ENCODE assay signal across 8 cellular contexts in the genomic region with DNA sequence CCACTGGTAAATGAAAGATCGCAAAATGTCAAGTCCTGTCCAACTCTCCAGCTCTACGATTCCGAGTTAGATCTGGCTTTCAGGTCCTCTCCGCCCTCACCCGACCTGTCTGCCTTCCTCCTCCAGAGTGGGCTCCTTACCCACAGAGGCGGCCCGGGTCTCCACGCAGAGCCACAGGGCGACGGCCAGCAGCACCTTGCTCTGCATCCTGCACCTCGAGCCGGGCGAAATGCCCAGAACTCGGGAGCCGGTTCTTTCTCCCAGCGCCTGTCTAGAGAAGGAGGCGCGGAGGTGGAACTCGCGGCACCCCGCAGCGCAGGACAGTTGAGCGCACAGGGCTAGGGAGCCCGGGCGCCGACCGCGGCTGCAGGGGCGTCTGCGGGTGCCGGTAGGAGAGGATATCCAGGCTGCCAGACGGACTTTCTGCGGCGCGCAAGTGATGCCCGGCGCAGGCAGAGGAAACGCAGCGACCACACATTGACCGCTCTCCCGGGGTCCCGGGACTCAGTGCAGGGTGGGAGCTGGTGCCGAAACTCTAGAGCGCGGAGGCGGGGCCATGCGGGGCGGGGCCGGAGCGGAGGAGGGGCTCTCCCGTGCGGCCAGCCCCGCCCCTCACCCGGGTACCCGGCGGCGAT. TPM values are rescaled to one million over a fixed set of nuclear protein-coding genes. Genes with fewer than 3 reads are reported as not detected.
DNase-seq lines count a peak whose midpoint lies in the region; ATAC-seq and TF ChIP-seq lines count a peak whose summit lies in the region.

A gene (minus strand): TSS at position 509 of the 635 bp plus-strand sequence. CDS start 302 bp downstream, at position 207.

- H3K4me1 Mint-ChIP-seq in WTC11 = peaks cover 43% of the 10 kb centered on the region

- peak within 1 kb of the TSS; percentile 53 to 91 (median 80) for H3K27ac ChIP-seq in heart right ventricle

- peaks cover 7% of the 10 kb centered on the region; the same call in 1 of the 2 replicates for H3K27me3 Mint-ChIP-seq in WTC11 (ENCODE audit: low read depth)

- ATAC-seq in WTC11 = peak; percentile 93
- ATAC-seq in heart right ventricle = peak; percentile 92 to 98 (median 96)
- ATAC-seq in HG03521 (IDR thresholded peaks at IDR 0.05; ENCODE audit: unreplicated experiment) = no peak
- ATAC-seq in GM18868 (IDR thresholded peaks at IDR 0.05; ENCODE audit: unreplicated experiment) = no peak

- DNase-seq in HEK293T (ENCODE audit: extremely low spot score) (peak; percentile 61), WTC11 (ENCODE audit: low spot score) (peak; percentile 84), heart right ventricle (peak; percentile 69 to 70), retinal pigment epithelial cell (ENCODE audit: low read depth) (no peak), NCI-H128 (lab: John Stamatoyannopoulos, UW; ENCODE audit: unreplicated experiment) (no peak), NCI-H446 treated with DMSO at 0.1 percent for 48 hours (lab: John Stamatoyannopoulos, UW) (no peak)

- H3K27ac Mint-ChIP-seq in WTC11 = peak within 1 kb of the TSS; percentile 72

- intact Hi-C loops in heart right ventricle (cut with DNase I) = loop anchor here in 4 of 10 donors (2.0 to 10.0 kb wide), 6 partner anchors 48 to 200 kb away; no protein-coding TSS in a partner anchor

- no peaks in the 10 kb centered on the region for H3K36me3 ChIP-seq in heart right ventricle

- H3K4me3 Mint-ChIP-seq in WTC11 = peak within 1 kb of the TSS; percentile 81

- H3K27me3 ChIP-seq in heart right ventricle = peaks cover 0 to 37% (median 14%) of the 10 kb centered on the region in 7 donors

- peaks cover 6% of the 10 kb centered on the region for H3K9me3 Mint-ChIP-seq in WTC11

- H3K4me1 ChIP-seq in heart right ventricle = peaks cover 0 to 22% (median 7%) of the 10 kb centered on the region in 9 donors

- peak within 1 kb of the TSS; percentile 50 to 88 (median 66) for H3K4me3 ChIP-seq in heart right ventricle
- peak within 1 kb of the TSS; percentile 74 for H3K4me3 ChIP-seq in retinal pigment epithelial cell (ENCODE audit: low read length)

- CTCF ChIA-PET in HEK293T (lab: Yijun Ruan, JAX) (no interaction called here), WTC11 (lab: Charles Lee) (interaction anchor here (0.5 to 2.9 kb wide), 9 partner anchors 18 to 330 kb away, joined by 3 to 36 read pairs (median 3); no protein-coding TSS in a partner anchor)

- TF ChIP-seq CTCF in WTC11 (IDR thresholded peaks at IDR 0.05) (no peak), heart right ventricle (IDR thresholded peaks at IDR 0.05) (no peak), retinal pigment epithelial cell (conservative IDR thresholded peaks at IDR 0.05; ENCODE audit: low read depth, low read length) (no peak)

- H3K9me3 ChIP-seq in heart right ventricle = no peaks in the 10 kb centered on the region

- peaks cover 22% of the 10 kb centered on the region for H3K36me3 Mint-ChIP-seq in WTC11

- 1% methylated on average over 55 to 57 of the region's 57 CpGs for WGBS in heart right ventricle, 2 donors

- POLR2A ChIA-PET in HEK293T (lab: Yijun Ruan, JAX) (no interaction called here), WTC11 (lab: Charles Lee) (interaction anchor here (0.5 to 0.7 kb wide), 3 partner anchors 34 to 59 kb away, joined by 3 to 4 read pairs (median 3); no protein-coding TSS in a partner anchor)

TF ChIP-seq in HEK293T, 16 proteins besides CTCF, POLR2A, EP300 and RAD21:
- TF ChIP-seq, protein P1, sequence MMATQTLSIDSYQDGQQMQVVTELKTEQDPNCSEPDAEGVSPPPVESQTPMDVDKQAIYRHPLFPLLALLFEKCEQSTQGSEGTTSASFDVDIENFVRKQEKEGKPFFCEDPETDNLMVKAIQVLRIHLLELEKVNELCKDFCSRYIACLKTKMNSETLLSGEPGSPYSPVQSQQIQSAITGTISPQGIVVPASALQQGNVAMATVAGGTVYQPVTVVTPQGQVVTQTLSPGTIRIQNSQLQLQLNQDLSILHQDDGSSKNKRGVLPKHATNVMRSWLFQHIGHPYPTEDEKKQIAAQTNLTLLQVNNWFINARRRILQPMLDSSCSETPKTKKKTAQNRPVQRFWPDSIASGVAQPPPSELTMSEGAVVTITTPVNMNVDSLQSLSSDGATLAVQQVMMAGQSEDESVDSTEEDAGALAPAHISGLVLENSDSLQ (IDR thresholded peaks at IDR 0.05) = no peak
- TF ChIP-seq L3MBTL2 (conservative IDR thresholded peaks at IDR 0.05) (no peak), NFRKB (IDR thresholded peaks at IDR 0.05) (no peak)

TF ChIP-seq in WTC11, 78 proteins besides CTCF, POLR2A, EP300 and RAD21 (continues in another document):
- TF ChIP-seq, protein P2, sequence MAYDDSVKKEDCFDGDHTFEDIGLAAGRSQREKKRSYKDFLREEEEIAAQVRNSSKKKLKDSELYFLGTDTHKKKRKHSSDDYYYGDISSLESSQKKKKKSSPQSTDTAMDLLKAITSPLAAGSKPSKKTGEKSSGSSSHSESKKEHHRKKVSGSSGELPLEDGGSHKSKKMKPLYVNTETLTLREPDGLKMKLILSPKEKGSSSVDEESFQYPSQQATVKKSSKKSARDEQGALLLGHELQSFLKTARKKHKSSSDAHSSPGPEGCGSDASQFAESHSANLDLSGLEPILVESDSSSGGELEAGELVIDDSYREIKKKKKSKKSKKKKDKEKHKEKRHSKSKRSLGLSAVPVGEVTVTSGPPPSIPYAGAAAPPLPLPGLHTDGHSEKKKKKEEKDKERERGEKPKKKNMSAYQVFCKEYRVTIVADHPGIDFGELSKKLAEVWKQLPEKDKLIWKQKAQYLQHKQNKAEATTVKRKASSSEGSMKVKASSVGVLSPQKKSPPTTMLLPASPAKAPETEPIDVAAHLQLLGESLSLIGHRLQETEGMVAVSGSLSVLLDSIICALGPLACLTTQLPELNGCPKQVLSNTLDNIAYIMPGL (CRISPR knock-in tag; IDR thresholded peaks at IDR 0.05) = 0 out of 2 replicates have a peak, but pooled peaks have one; percentile 44
- TF ChIP-seq FOXK1 (CRISPR knock-in tag; IDR thresholded peaks at IDR 0.05) (peak; percentile 47; the same call in 1 of the 2 replicates), TEAD1 (CRISPR knock-in tag; IDR thresholded peaks at IDR 0.05) (peak; percentile 61; the same call in 1 of the 2 replicates), ZNF138 (CRISPR knock-in tag; conservative IDR thresholded peaks at IDR 0.05) (no peak), ETV6 (CRISPR knock-in tag; IDR thresholded peaks at IDR 0.05) (peak; percentile 12; the same call in 1 of the 2 replicates), SP1 (CRISPR knock-in tag; conservative IDR thresholded peaks at IDR 0.05) (peak; percentile 70; the same call in 1 of the 2 replicates), NFE2L1 (CRISPR knock-in tag; IDR thresholded peaks at IDR 0.05) (0 out of 2 replicates have a peak, but pooled peaks have one; percentile 15), ZNF317 (CRISPR knock-in tag; IDR thresholded peaks at IDR 0.05; ENCODE audit: borderline replicate concordance, low read depth) (peak; percentile 37; the same call in 1 of the 2 replicates), FOXP1 (CRISPR knock-in tag; IDR thresholded peaks at IDR 0.05; ENCODE audit: borderline replicate concordance) (peak; percentile 42)
- TF ChIP-seq, protein P3, sequence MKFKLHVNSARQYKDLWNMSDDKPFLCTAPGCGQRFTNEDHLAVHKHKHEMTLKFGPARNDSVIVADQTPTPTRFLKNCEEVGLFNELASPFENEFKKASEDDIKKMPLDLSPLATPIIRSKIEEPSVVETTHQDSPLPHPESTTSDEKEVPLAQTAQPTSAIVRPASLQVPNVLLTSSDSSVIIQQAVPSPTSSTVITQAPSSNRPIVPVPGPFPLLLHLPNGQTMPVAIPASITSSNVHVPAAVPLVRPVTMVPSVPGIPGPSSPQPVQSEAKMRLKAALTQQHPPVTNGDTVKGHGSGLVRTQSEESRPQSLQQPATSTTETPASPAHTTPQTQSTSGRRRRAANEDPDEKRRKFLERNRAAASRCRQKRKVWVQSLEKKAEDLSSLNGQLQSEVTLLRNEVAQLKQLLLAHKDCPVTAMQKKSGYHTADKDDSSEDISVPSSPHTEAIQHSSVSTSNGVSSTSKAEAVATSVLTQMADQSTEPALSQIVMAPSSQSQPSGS (CRISPR knock-in tag; IDR thresholded peaks at IDR 0.05; ENCODE audit: borderline replicate concordance, low read depth) = no peak
- TF ChIP-seq, protein P4, sequence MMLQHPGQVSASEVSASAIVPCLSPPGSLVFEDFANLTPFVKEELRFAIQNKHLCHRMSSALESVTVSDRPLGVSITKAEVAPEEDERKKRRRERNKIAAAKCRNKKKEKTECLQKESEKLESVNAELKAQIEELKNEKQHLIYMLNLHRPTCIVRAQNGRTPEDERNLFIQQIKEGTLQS (CRISPR knock-in tag; conservative IDR thresholded peaks at IDR 0.05) = no peak
- TF ChIP-seq, protein P5, sequence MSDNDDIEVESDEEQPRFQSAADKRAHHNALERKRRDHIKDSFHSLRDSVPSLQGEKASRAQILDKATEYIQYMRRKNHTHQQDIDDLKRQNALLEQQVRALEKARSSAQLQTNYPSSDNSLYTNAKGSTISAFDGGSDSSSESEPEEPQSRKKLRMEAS (CRISPR knock-in tag; IDR thresholded peaks at IDR 0.05) = peak; percentile 70

RNA-seq across cellular contexts. Expression of the gene that starts here (rescaled TPM):
- total RNA-seq in WTC11 (2021) (80.8 to 88.7 TPM (median 87.2 TPM) in 3 replicates), heart right ventricle (10 to 100 TPM; 12.4 to 45.7 (median 25.3) TPM)
- 1 to 10 TPM; 9.3 to 9.9 TPM for polyA plus RNA-seq in heart right ventricle

Comparison
In these comparisons a context has a peak if more than half of its experiments do, and no peak if none do; other contexts are left out.
1. DNase-seq: peak in HEK293T (single experiment), WTC11 (single experiment) and heart right ventricle (2 of 2); none in retinal pigment epithelial cell (single experiment), NCI-H128 (single experiment) and NCI-H446 treated with DMSO at 0.1 percent for 48 hours (single experiment).
2. ATAC-seq: peak in WTC11 (single experiment) and heart right ventricle (8 of 8); none in HG03521 (single experiment) and GM18868 (single experiment).